24 cellular contexts compared by ENCODE assay signal in the genomic region with DNA sequence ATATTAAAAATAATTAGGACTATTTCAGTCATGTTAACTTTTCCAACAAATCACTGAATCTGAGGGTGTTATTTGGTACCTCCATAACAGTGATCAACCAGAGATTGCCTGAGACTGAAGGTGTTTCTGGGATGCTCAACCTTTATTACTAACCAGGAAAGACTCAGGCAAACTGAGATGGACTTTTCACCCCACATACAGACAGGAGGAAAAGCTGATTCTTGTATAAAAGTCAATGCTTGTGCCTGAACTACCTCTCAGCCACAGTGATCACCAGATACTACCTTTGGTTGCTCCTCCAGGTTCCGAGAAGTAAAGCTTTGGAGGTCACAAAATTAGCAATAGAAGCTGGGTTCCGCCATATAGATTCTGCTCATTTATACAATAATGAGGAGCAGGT. TPM values are rescaled to one million over a fixed set of nuclear protein-coding genes. Genes with fewer than 3 reads are reported as not detected.
DNase-seq lines count a peak whose midpoint lies in the region; ATAC-seq and TF ChIP-seq lines count a peak whose summit lies in the region.
"Had no signal": no experiment of that assay in that cellular context is flagged by ENCODE, and none has a peak within 500 bp of the region (broad histone marks: within the 10 kb centered on the region; RNA-seq: fewer than 3 reads in every experiment).

No MANE protein-coding gene starts in this region.

- intact Hi-C loops in left ventricle myocardium inferior (cut with micrococcal nuclease) (no loop called here), cardiac septum (cut with DNase I) (no loop called here), natural killer cell (cut with micrococcal nuclease) (no loop called here), ovary (cut with DNase I) (loop anchor here in 2 of 4 donors (5.0 kb wide), 1 partner anchor 249 kb away; no protein-coding TSS in a partner anchor)

- H3K36me3 ChIP-seq in left ventricle myocardium inferior: peaks cover 39% of the 10 kb centered on the region
- no peaks in the 10 kb centered on the region for H3K36me3 ChIP-seq in ovary

- H3K9me3 ChIP-seq in left ventricle myocardium inferior (replicated peaks) (peaks cover 9% of the 10 kb centered on the region), ovary (no peaks in the 10 kb centered on the region)
- H3K9me3 ChIP-seq: body of pancreas had no signal

- no peak for DNase-seq in left ventricle myocardium inferior
- no peak for DNase-seq in cardiac septum (ENCODE audit: low spot score)
- no peak for DNase-seq in fibroblast of the aortic adventitia (ENCODE audit: low read depth)
- no peak for DNase-seq in natural killer cell
- no peak for DNase-seq in NK-92 (lab: John Stamatoyannopoulos, UW; ENCODE audit: unreplicated experiment)
- no peak for DNase-seq in NCI-H2081 treated with DMSO at 0.1 percent for 48 hours (lab: John Stamatoyannopoulos, UW)
- no peak for DNase-seq in islet precursor cell
- no peak for DNase-seq in ovary
- DNase-seq: ACHN; activated B cell treated with CpG ODN at 0.5 μM for 24 hours; activated CD4-positive, alpha-beta memory T cell treated with anti-CD3 and anti-CD28 coated beads, Interleukin-2, amount 10 ng/mL, durations not matched to agents 7 days and 5 days; activated T-cell treated with anti-CD3 and anti-CD28 coated beads, Interleukin-2, amount 50 U/mL, for 4 hours; body of pancreas; CD4-positive, CD25-positive, alpha-beta regulatory T cell; dermis blood vessel endothelial cell; erythroblast; HCEC 1CT; NCI-H1092; NCI-H526 treated with DMSO at 0.1 percent for 48 hours; occipital lobe; stimulated activated CD4-positive, alpha-beta T cell treated with anti-CD3 and anti-CD28 coated beads, Interleukin-2, amount 100 ng/mL, for 48 hours had no signal

- H3K4me3 ChIP-seq in left ventricle myocardium inferior: peak overlapping the region; percentile 72
- H3K4me3 ChIP-seq in fibroblast of the aortic adventitia (ENCODE audit: low read depth, low read length): peak overlapping the region; percentile 70
- H3K4me3 ChIP-seq in ovary: no peak overlapping the region
- H3K4me3 ChIP-seq: body of pancreas had no signal

- H3K27me3 ChIP-seq in left ventricle myocardium inferior (ENCODE audit: low read depth) (no peaks in the 10 kb centered on the region), ovary (no peaks in the 10 kb centered on the region)
- H3K27me3 ChIP-seq: body of pancreas had no signal

- H3K4me1 Mint-ChIP-seq in natural killer cell: peaks cover 42 to 44% of the 10 kb centered on the region in 2 donors
- H3K4me1 Mint-ChIP-seq: activated naive CD4-positive, alpha-beta T cell treated with anti-CD3 and anti-CD28 coated beads, Interleukin-2, amount 50 U/mL, for 24 hours had no signal

- H3K4me1 ChIP-seq in left ventricle myocardium inferior (peaks cover 18% of the 10 kb centered on the region), ovary (ENCODE audit: insufficient read depth) (no peaks in the 10 kb centered on the region)

- ATAC-seq in natural killer cell: no peak
- ATAC-seq: activated T-cell treated with anti-CD3 and anti-CD28 coated beads, Interleukin-2, amount 50 U/mL, for 4 hours; body of pancreas had no signal

- no peaks in the 10 kb centered on the region for H3K27me3 Mint-ChIP-seq in natural killer cell (ENCODE audit: low read depth in 2 of 2)
- H3K27me3 Mint-ChIP-seq: CD4-positive, CD25-positive, alpha-beta regulatory T cell had no signal

- H3K27ac Mint-ChIP-seq in natural killer cell: peak overlapping the region; percentile 89 to 94
- H3K27ac Mint-ChIP-seq: activated B cell treated with CpG ODN at 0.5 μM for 24 hours; activated CD4-positive, alpha-beta memory T cell treated with anti-CD3 and anti-CD28 coated beads, Interleukin-2, amount 10 ng/mL, durations not matched to agents 7 days and 5 days; activated naive CD4-positive, alpha-beta T cell treated with anti-CD3 and anti-CD28 coated beads, Interleukin-2, amount 50 U/mL, for 24 hours; CD4-positive, CD25-positive, alpha-beta regulatory T cell; T-helper 2 cell treated with Interferon-gamma antibody and Interleukin-4, amounts not matched to agents 5 μg/mL and 100 μg/mL, for 36 hours had no signal

- no peak for TF ChIP-seq EP300 in ovary (IDR thresholded peaks at IDR 0.05)

- TF ChIP-seq CTCF in left ventricle myocardium inferior (IDR thresholded peaks at IDR 0.05; ENCODE audit: borderline replicate concordance): no peak
- TF ChIP-seq CTCF in fibroblast of the aortic adventitia (IDR thresholded peaks at IDR 0.05; ENCODE audit: insufficient read depth, low read length): no peak
- TF ChIP-seq CTCF in natural killer cell (IDR thresholded peaks at IDR 0.05): no peak
- no peak for TF ChIP-seq CTCF in ovary (IDR thresholded peaks at IDR 0.05)

- H3K9me3 Mint-ChIP-seq in natural killer cell: no peaks in the 10 kb centered on the region
- H3K9me3 Mint-ChIP-seq: activated CD4-positive, alpha-beta memory T cell treated with anti-CD3 and anti-CD28 coated beads, Interleukin-2, amount 10 ng/mL, durations not matched to agents 7 days and 5 days; activated naive CD4-positive, alpha-beta T cell treated with anti-CD3 and anti-CD28 coated beads, Interleukin-2, amount 50 U/mL, for 24 hours; T-helper 2 cell treated with Interferon-gamma antibody and Interleukin-4, amounts not matched to agents 5 μg/mL and 100 μg/mL, for 36 hours had no signal

- H3K4me3 Mint-ChIP-seq in natural killer cell: peak overlapping the region; percentile 98
- H3K4me3 Mint-ChIP-seq: activated B cell treated with CpG ODN at 0.5 μM for 24 hours; activated CD4-positive, alpha-beta memory T cell treated with anti-CD3 and anti-CD28 coated beads, Interleukin-2, amount 10 ng/mL, durations not matched to agents 7 days and 5 days; activated naive CD4-positive, alpha-beta T cell treated with anti-CD3 and anti-CD28 coated beads, Interleukin-2, amount 50 U/mL, for 24 hours; CD4-positive, CD25-positive, alpha-beta regulatory T cell; T-helper 2 cell treated with Interferon-gamma antibody and Interleukin-4, amounts not matched to agents 5 μg/mL and 100 μg/mL, for 36 hours had no signal

- H3K27ac ChIP-seq in left ventricle myocardium inferior (replicated peaks) (peak overlapping the region; percentile 83), ovary (no peak overlapping the region)
- H3K27ac ChIP-seq: body of pancreas, KMS-11 had no signal

- no peaks in the 10 kb centered on the region for H3K36me3 Mint-ChIP-seq in natural killer cell
- H3K36me3 Mint-ChIP-seq: activated naive CD4-positive, alpha-beta T cell treated with anti-CD3 and anti-CD28 coated beads, Interleukin-2, amount 50 U/mL, for 24 hours; CD4-positive, CD25-positive, alpha-beta regulatory T cell had no signal

- no peak for TF ChIP-seq POLR2A in ovary (IDR thresholded peaks at IDR 0.05)

- 98% methylated on average over 2 of the region's 2 CpGs for WGBS in ovary, 3 donors

RNA-seq across cellular contexts. Expression of a gene that starts 1.9 kb away (rescaled TPM):
- 27.1 TPM for total RNA-seq in left ventricle myocardium inferior
- total RNA-seq in cardiac septum: 15.2 TPM
- 74.2 and 169 TPM in 2 replicates for total RNA-seq in fibroblast of the aortic adventitia (ENCODE audit: low replicate concordance)
- 100 to 1,000 TPM in 2 of 3 donors, 10 to 100 TPM in 1; 77.5 to 140 (median 137) TPM for total RNA-seq in natural killer cell
- 10 to 100 TPM; 10.7 to 26.5 (median 19.3) TPM for total RNA-seq in ovary
- 10 to 100 TPM; 12.5 to 13.8 TPM for polyA plus RNA-seq in ovary
- total RNA-seq: activated B cell treated with CpG ODN at 0.5 μM for 24 hours had no signal
